8 cellular contexts compared by ENCODE assay signal in genomic region chr2:191321861-191322662, GRCh38.
A peak's percentile ranks its signal among the peaks of the same experiment; 100 is the strongest.
DNase-seq lines count a peak whose midpoint lies in the region; ATAC-seq and TF ChIP-seq lines count a peak whose summit lies in the region.

No MANE protein-coding gene starts in this region.

- TF ChIP-seq EP300 in SK-N-SH (IDR thresholded peaks at IDR 0.05; ENCODE audit: borderline replicate concordance in 1 of 2, low read depth in 1 of 2, low read length in 1 of 2): peak in 1 of 2 experiments; percentile 80; a peak in 2 of 4 replicates

- peaks cover 63% of the 10 kb centered on the region for H3K79me2 ChIP-seq in SK-N-SH (ENCODE audit: insufficient read depth)

- no peak overlapping the region for H3K4me2 ChIP-seq in SK-N-SH

- DNase-seq in SK-N-SH: peak; percentile 45
- peak; percentile 97 for DNase-seq in glomerular visceral epithelial cell (ENCODE audit: extremely low spot score)
- peak; percentile 16 for DNase-seq in stimulated activated naive CD8-positive, alpha-beta T cell treated with anti-CD3 and anti-CD28 coated beads, Interleukin-15, Interleukin-2, amounts not matched to agents 100 U/mL and 50 U/mL, for 24 hours
- no peak for DNase-seq in activated CD4-positive, CD25-positive, alpha-beta regulatory T cell treated with anti-CD3 and anti-CD28 coated beads, Interleukin-2, amount 50 U/mL, for 72 hours
- DNase-seq in DMS53 treated with DMSO at 0.1 percent for 48 hours (lab: John Stamatoyannopoulos, UW; ENCODE audit: unreplicated experiment): no peak

- ATAC-seq in GM19395 (IDR thresholded peaks at IDR 0.05; ENCODE audit: unreplicated experiment) (peak; percentile 74), HG03432 (IDR thresholded peaks at IDR 0.05; ENCODE audit: unreplicated experiment) (peak; percentile 83), GM21526 (IDR thresholded peaks at IDR 0.05; ENCODE audit: low FRiP score, unreplicated experiment) (no peak)
- peak; percentile 66 for ATAC-seq in stimulated activated naive CD8-positive, alpha-beta T cell treated with anti-CD3 and anti-CD28 coated beads, Interleukin-15, Interleukin-2, amounts not matched to agents 100 U/mL and 50 U/mL, for 24 hours

- TF ChIP-seq RAD21 in SK-N-SH (IDR thresholded peaks at IDR 0.05; ENCODE audit: low read length): peak; percentile 8; the same call in 1 of the 2 replicates

- TF ChIP-seq CTCF in SK-N-SH (IDR thresholded peaks at IDR 0.05): no peak

- peak overlapping the region; percentile 3 to 28; a peak in 2 of 4 replicates for H3K27ac ChIP-seq in SK-N-SH (ENCODE audit: low read depth in 2 of 2, low read length in 1 of 2)

- H3K9ac ChIP-seq in SK-N-SH: no peak overlapping the region

- peaks cover 37 to 48% of the 10 kb centered on the region in 2 experiments; a peak in 3 of 4 replicates for H3K4me1 ChIP-seq in SK-N-SH (ENCODE audit: control insufficient read depth in 1 of 2, insufficient read depth in 2 of 2, low read depth in 1 of 2, low read length in 1 of 2)

- H2AFZ ChIP-seq in SK-N-SH (ENCODE audit: low read depth): no peak overlapping the region

- 73% methylated on average over 3 of the region's 4 CpGs for WGBS in SK-N-SH (ENCODE audit: low lambda C conversion rate)

- no peaks in the 10 kb centered on the region for H3K9me3 ChIP-seq in SK-N-SH

- peaks cover 4% of the 10 kb centered on the region; the same call in 1 of the 2 replicates for H4K20me1 ChIP-seq in SK-N-SH (ENCODE audit: insufficient read depth)

- no peak overlapping the region for H3K4me3 ChIP-seq in SK-N-SH (ENCODE audit: low read depth in 2 of 2, low read length in 1 of 2)

- no peaks in the 10 kb centered on the region for H3K36me3 ChIP-seq in SK-N-SH (replicated peaks in 1 of 2; ENCODE audit: control insufficient read depth in 1 of 2, insufficient read depth in 2 of 2, low read length in 1 of 2)

- peaks cover 3% of the 10 kb centered on the region for H3F3A ChIP-seq in SK-N-SH (replicated peaks; ENCODE audit: insufficient read depth)

- POLR2A ChIA-PET in SK-N-SH (lab: Yijun Ruan, JAX): no interaction called here

- no peaks in the 10 kb centered on the region for H3K27me3 ChIP-seq in SK-N-SH (ENCODE audit: insufficient read depth)

- CTCF ChIA-PET in SK-N-SH (lab: Yijun Ruan, JAX): interaction anchor here (0.7 to 1.6 kb wide), 7 partner anchors 19 to 206 kb away, joined by 3 to 6 read pairs (median 3); partner anchors contain the start of gene MYO1B

- H3K9me2 ChIP-seq in SK-N-SH: no peaks in the 10 kb centered on the region

TF ChIP-seq in SK-N-SH, 30 proteins besides CTCF, POLR2A, EP300 and RAD21:
- 0 out of 2 replicates have a peak, but pooled peaks have one; percentile 31 for TF ChIP-seq TEAD4 (IDR thresholded peaks at IDR 0.05; ENCODE audit: borderline replicate concordance, insufficient read depth)
- peak; percentile 69; the same call in 1 of the 2 replicates for TF ChIP-seq RCOR1 (IDR thresholded peaks at IDR 0.05; ENCODE audit: low read length)
- peak; percentile 37; the same call in 1 of the 2 replicates for TF ChIP-seq NFIC (IDR thresholded peaks at IDR 0.05; ENCODE audit: borderline replicate concordance)
- TF ChIP-seq TAF1 (IDR thresholded peaks at IDR 0.05; ENCODE audit: borderline replicate concordance, low read depth, low read length): no peak
- peak; percentile 50 for TF ChIP-seq CHD2 (IDR thresholded peaks at IDR 0.05; ENCODE audit: low read length, partially characterized antibody)
- TF ChIP-seq RFX5 (IDR thresholded peaks at IDR 0.05; ENCODE audit: low read length): peak; percentile 62
- no peak for TF ChIP-seq EZH2phosphoT487 (IDR thresholded peaks at IDR 0.05; ENCODE audit: borderline replicate concordance, low read depth)
- no peak for TF ChIP-seq ZBTB33 (IDR thresholded peaks at IDR 0.05; ENCODE audit: borderline replicate concordance, low read depth)
- TF ChIP-seq SMC3 (IDR thresholded peaks at IDR 0.05; ENCODE audit: low read depth, low read length): no peak
- 0 out of 2 replicates have a peak, but pooled peaks have one; percentile 28 for TF ChIP-seq MXI1 (IDR thresholded peaks at IDR 0.05; ENCODE audit: low read depth, low read length)
- TF ChIP-seq SIN3A (IDR thresholded peaks at IDR 0.05; ENCODE audit: borderline replicate concordance, low read depth, low read length): no peak
- TF ChIP-seq FOXJ3 (CRISPR knock-in tag; IDR thresholded peaks at IDR 0.05): 0 out of 2 replicates have a peak, but pooled peaks have one; percentile 25
- TF ChIP-seq IRF3 (IDR thresholded peaks at IDR 0.05; ENCODE audit: low read depth, low read length): no peak
- TF ChIP-seq MAX (IDR thresholded peaks at IDR 0.05; ENCODE audit: low read depth): no peak
- TF ChIP-seq GATA2 (CRISPR knock-in tag; IDR thresholded peaks at IDR 0.05): peak; percentile 82
- no peak for TF ChIP-seq JUND (IDR thresholded peaks at IDR 0.05)
- TF ChIP-seq TCF12 (IDR thresholded peaks at IDR 0.05): peak; percentile 27; the same call in 1 of the 2 replicates
- no peak for TF ChIP-seq USF1 (IDR thresholded peaks at IDR 0.05; ENCODE audit: borderline replicate concordance, low read depth)
- no peak; the same call in 1 of the 2 replicates for TF ChIP-seq POLR2AphosphoS5 (IDR thresholded peaks at IDR 0.05; ENCODE audit: low read depth, low read length)

Comparison
In these comparisons a context has a peak if more than half of its experiments do, and no peak if none do; other contexts are left out.
1. DNase-seq: peak in SK-N-SH (single experiment), glomerular visceral epithelial cell (single experiment) and stimulated activated naive CD8-positive, alpha-beta T cell treated with anti-CD3 and anti-CD28 coated beads, Interleukin-15, Interleukin-2, amounts not matched to agents 100 U/mL and 50 U/mL, for 24 hours (single experiment); none in activated CD4-positive, CD25-positive, alpha-beta regulatory T cell treated with anti-CD3 and anti-CD28 coated beads, Interleukin-2, amount 50 U/mL, for 72 hours (single experiment) and DMS53 treated with DMSO at 0.1 percent for 48 hours (single experiment).